8 cellular contexts compared by ENCODE assay signal in the genomic region with DNA sequence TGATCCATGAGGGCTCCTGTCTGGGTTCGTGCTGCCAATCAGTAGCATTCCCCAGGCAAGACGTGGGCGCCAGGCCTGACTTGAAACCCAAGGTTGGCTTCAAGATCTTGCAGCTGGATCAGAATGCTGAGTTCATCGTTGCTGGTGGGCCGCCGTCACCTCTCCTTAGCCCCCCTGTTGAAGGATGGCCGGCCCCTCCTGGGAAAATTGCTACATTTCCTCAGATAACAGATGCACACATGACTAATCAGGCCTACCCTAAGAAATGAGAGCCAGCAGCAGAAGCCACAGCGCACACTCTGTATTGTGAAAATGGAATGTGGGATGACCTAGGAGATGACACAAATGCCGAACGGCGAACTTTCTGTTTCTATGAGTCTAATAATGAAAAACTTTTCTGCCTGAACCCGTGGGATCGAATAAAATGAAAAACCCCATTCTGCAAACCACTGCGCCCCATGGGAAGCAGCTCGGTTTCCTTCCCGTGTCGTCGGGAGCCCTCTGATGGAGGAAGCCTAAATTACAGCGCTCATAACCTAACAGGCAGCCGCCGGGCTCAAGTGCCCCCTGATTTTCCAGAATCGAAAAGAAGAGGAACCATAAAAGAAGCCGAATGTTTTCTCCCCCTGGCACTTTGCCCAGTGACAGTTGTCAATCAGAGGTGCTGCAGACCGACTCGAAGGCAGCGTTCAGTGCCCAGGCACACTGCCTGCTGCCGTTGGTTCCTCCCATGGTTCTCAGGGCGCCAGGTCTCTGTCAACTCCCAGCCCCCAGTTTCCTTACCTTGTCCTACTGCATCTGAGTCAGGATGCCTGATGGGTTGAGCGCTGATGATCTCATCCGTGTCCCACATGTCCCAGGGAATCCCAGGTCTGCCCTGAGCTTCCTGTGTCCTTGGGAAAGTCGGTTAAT. TPM values are rescaled to one million over a fixed set of nuclear protein-coding genes. Genes with fewer than 3 reads are reported as not detected.
DNase-seq lines count a peak whose midpoint lies in the region; ATAC-seq and TF ChIP-seq lines count a peak whose summit lies in the region.

No MANE protein-coding gene starts in this region.

- H3K27me3 ChIP-seq in adipocyte (replicated peaks; ENCODE audit: control insufficient read depth, insufficient read depth, low read length) (no peaks in the 10 kb centered on the region), left ventricle myocardium inferior (ENCODE audit: low read depth) (peaks cover 42% of the 10 kb centered on the region), sigmoid colon (peaks cover 3 to 27% (median 23%) of the 10 kb centered on the region in 3 donors)

- DNase-seq in NCI-H82 (lab: John Stamatoyannopoulos, UW) (peak; percentile 68), NCI-H82 treated with DMSO at 0.1 percent for 48 hours (lab: John Stamatoyannopoulos, UW; ENCODE audit: unreplicated experiment) (no peak), KBM-7 (peak; percentile 88), SKM-1 treated with dmso at 0.1 percent for 144 hours (lab: John Stamatoyannopoulos, UW; ENCODE audit: unreplicated experiment) (peak; percentile 44), adipocyte (ENCODE audit: low read depth) (peak; percentile 87), left ventricle myocardium inferior (peak; percentile 63), sigmoid colon (peak; percentile 82)

- ATAC-seq in HG02852 (IDR thresholded peaks at IDR 0.05; ENCODE audit: unreplicated experiment) = no peak

- no peaks in the 10 kb centered on the region for H3K36me3 ChIP-seq in adipocyte (ENCODE audit: control insufficient read depth, insufficient read depth, low read length, severe bottlenecking)
- H3K36me3 ChIP-seq in left ventricle myocardium inferior = no peaks in the 10 kb centered on the region
- no peaks in the 10 kb centered on the region for H3K36me3 ChIP-seq in sigmoid colon

- H3K4me3 ChIP-seq in adipocyte (ENCODE audit: low read length) = peak overlapping the region; percentile 73
- H3K4me3 ChIP-seq in left ventricle myocardium inferior = peak overlapping the region; percentile 34
- no peak overlapping the region for H3K4me3 ChIP-seq in sigmoid colon

- H3K9me3 ChIP-seq in adipocyte (ENCODE audit: control insufficient read depth, low read length) (no peaks in the 10 kb centered on the region), left ventricle myocardium inferior (replicated peaks) (no peaks in the 10 kb centered on the region), sigmoid colon (no peaks in the 10 kb centered on the region)

- TF ChIP-seq CTCF in left ventricle myocardium inferior (IDR thresholded peaks at IDR 0.05; ENCODE audit: borderline replicate concordance) = peak; percentile 91
- TF ChIP-seq CTCF in sigmoid colon (IDR thresholded peaks at IDR 0.05) = peak; percentile 59 to 71 (median 68)

- WGBS in sigmoid colon, 2 donors = 27% methylated on average over 31 of the region's 31 CpGs

- peaks cover 63% of the 10 kb centered on the region for H3K4me1 ChIP-seq in adipocyte (ENCODE audit: control insufficient read depth, insufficient read depth, low read length)
- H3K4me1 ChIP-seq in left ventricle myocardium inferior = peaks cover 51% of the 10 kb centered on the region
- peaks cover 0 to 30% (median 20%) of the 10 kb centered on the region in 4 donors for H3K4me1 ChIP-seq in sigmoid colon

- H3K27ac ChIP-seq in left ventricle myocardium inferior (replicated peaks) (peak overlapping the region; percentile 57), sigmoid colon (peak overlapping the region; percentile 14 to 42 (median 25))

- TF ChIP-seq EP300 in sigmoid colon (IDR thresholded peaks at IDR 0.05) = no peak

- intact Hi-C loops in left ventricle myocardium inferior (cut with micrococcal nuclease) = loop anchor here (2.0 to 10.0 kb wide), 2 partner anchors 54 to 82 kb away; no protein-coding TSS in a partner anchor
- intact Hi-C loops in sigmoid colon (cut with DNase I) = loop anchor here (2.0 to 10.0 kb wide), 3 partner anchors 54 to 282 kb away; no protein-coding TSS in a partner anchor

- TF ChIP-seq POLR2A in sigmoid colon (IDR thresholded peaks at IDR 0.05) = no peak

- in situ Hi-C loops in KBM-7 (cut with MboI; ENCODE audit: low pct_unique_long_range_greater_than_20kb, low sequenced_read_pairs) = no loop called here

- peak overlapping the region; percentile 82 for H3K9ac ChIP-seq in adipocyte (ENCODE audit: low read length)

RNA-seq across cellular contexts. Expression of a gene that starts 38.2 kb away (rescaled TPM):
- total RNA-seq in left ventricle myocardium inferior = 21.9 TPM
- total RNA-seq in sigmoid colon = 10 to 100 TPM; 21.6 to 34.3 (median 25.0) TPM
- polyA plus RNA-seq in sigmoid colon = 10 to 100 TPM in 1 of 3 donors, 1 to 10 TPM in 2; 2.8 to 25.9 (median 3.0) TPM

Comparison
In these comparisons a context has a peak if more than half of its experiments do, and no peak if none do; other contexts are left out.
1. H3K4me3 ChIP-seq: peak in adipocyte (single experiment) and left ventricle myocardium inferior (single experiment); none in sigmoid colon (0 of 4).